21 cellular contexts compared by ENCODE assay signal in genomic region chr3:116342499-116342898, GRCh38.
"Had no signal": no experiment of that assay in that cellular context is flagged by ENCODE, and none has a peak within 500 bp of the region (broad histone marks: within the 10 kb centered on the region; RNA-seq: fewer than 3 reads in every experiment).

No MANE protein-coding gene starts in this region.

- H3K4me3 Mint-ChIP-seq: naive B cell; nephron; stimulated activated memory B cell treated with anti-CD40 and anti-IgM and Interleukin-4, amounts not matched to agents 10 μg/mL and 1 μg/mL and 100 μg/mL, for 72 hours; stimulated activated naive CD8-positive, alpha-beta T cell treated with anti-CD3 and anti-CD28 coated beads, Interleukin-15, amount 100 ng/mL, for 72 hours had no signal

- H2AFZ ChIP-seq: hepatocyte had no signal

- H3K27ac ChIP-seq: colonic mucosa, esophagus squamous epithelium, hepatocyte, pancreas, testis had no signal

- H3K27me3 Mint-ChIP-seq: naive B cell; progenitor cell of endocrine pancreas; stimulated activated memory B cell treated with anti-CD40 and anti-IgM and Interleukin-4, amounts not matched to agents 10 μg/mL and 1 μg/mL and 100 μg/mL, for 72 hours; stimulated activated naive CD8-positive, alpha-beta T cell treated with anti-CD3 and anti-CD28 coated beads, Interleukin-15, amount 100 ng/mL, for 72 hours had no signal

- H3K27ac Mint-ChIP-seq: naive B cell; nephron; progenitor cell of endocrine pancreas; stimulated activated memory B cell treated with anti-CD40 and anti-IgM and Interleukin-4, amounts not matched to agents 10 μg/mL and 1 μg/mL and 100 μg/mL, for 72 hours; stimulated activated naive CD8-positive, alpha-beta T cell treated with anti-CD3 and anti-CD28 coated beads, Interleukin-15, amount 100 ng/mL, for 72 hours had no signal

- H3K9me3 ChIP-seq: colonic mucosa, esophagus squamous epithelium, pancreas, testis, tibial nerve had no signal

- ATAC-seq: left colon; left ventricle myocardium superior; pancreas; right cardiac atrium; stimulated activated memory B cell treated with anti-CD40 and anti-IgM and Interleukin-4, amounts not matched to agents 10 μg/mL and 1 μg/mL and 100 μg/mL, for 72 hours; stimulated activated naive CD8-positive, alpha-beta T cell treated with anti-CD3 and anti-CD28 coated beads, Interleukin-15, amount 100 ng/mL, for 72 hours had no signal

- H3K36me3 Mint-ChIP-seq: naive B cell; stimulated activated memory B cell treated with anti-CD40 and anti-IgM and Interleukin-4, amounts not matched to agents 10 μg/mL and 1 μg/mL and 100 μg/mL, for 72 hours had no signal

- H3K4me1 ChIP-seq: colonic mucosa, esophagus squamous epithelium, pancreas, testis, tibial nerve had no signal

- DNase-seq: colonic mucosa; dermis blood vessel endothelial cell; esophagus squamous epithelium; foreskin fibroblast; kidney; left colon; left ventricle myocardium superior; mesenchymal stem cell; naive B cell; occipital lobe; pancreas; right cardiac atrium; stimulated activated CD4-positive, alpha-beta T cell treated with anti-CD3 and anti-CD28 coated beads, Interleukin-4, amount 100 ng/mL, for 24 hours; stimulated activated naive CD8-positive, alpha-beta T cell treated with anti-CD3 and anti-CD28 coated beads, Interleukin-15, amount 100 ng/mL, for 72 hours; testis had no signal

- H3K36me3 ChIP-seq: colonic mucosa, esophagus squamous epithelium, pancreas, tibial nerve had no signal

- H3K4me3 ChIP-seq: colonic mucosa, esophagus squamous epithelium, hepatocyte, lung, pancreas, testis, tibial nerve had no signal

- H3K79me2 ChIP-seq: hepatocyte had no signal

- H3K4me2 ChIP-seq: hepatocyte had no signal

- FAIRE-seq: kidney, pancreas had no signal

- H3K27me3 ChIP-seq: colonic mucosa, esophagus squamous epithelium, pancreas, testis, tibial nerve had no signal

- H3K4me1 Mint-ChIP-seq: naive B cell; nephron; stimulated activated memory B cell treated with anti-CD40 and anti-IgM and Interleukin-4, amounts not matched to agents 10 μg/mL and 1 μg/mL and 100 μg/mL, for 72 hours; stimulated activated naive CD8-positive, alpha-beta T cell treated with anti-CD3 and anti-CD28 coated beads, Interleukin-15, amount 100 ng/mL, for 72 hours had no signal

- H3K9me3 Mint-ChIP-seq: nephron; stimulated activated memory B cell treated with anti-CD40 and anti-IgM and Interleukin-4, amounts not matched to agents 10 μg/mL and 1 μg/mL and 100 μg/mL, for 72 hours had no signal
